17 cellular contexts compared by ENCODE assay signal in genomic region chrX:7891928-7892327, GRCh38. TPM values are rescaled to one million over a fixed set of nuclear protein-coding genes. Genes with fewer than 3 reads are reported as not detected.
"Had no signal": no experiment of that assay in that cellular context is flagged by ENCODE, and none has a peak within 500 bp of the region (broad histone marks: within the 10 kb centered on the region; RNA-seq: fewer than 3 reads in every experiment).

No MANE protein-coding gene starts in this region.

- H3K4me3 ChIP-seq: esophagus muscularis mucosa, lung, ovary, psoas muscle, smooth muscle cell, stomach, upper lobe of left lung had no signal

- ATAC-seq: activated CD4-positive, alpha-beta T cell treated with anti-CD3 and anti-CD28 coated beads for 36 hours; natural killer cell; psoas muscle; sciatic nerve; WTC11 had no signal

- DNase-seq: activated CD4-positive, alpha-beta memory T cell treated with anti-CD3 and anti-CD28 coated beads for 36 hours; activated CD4-positive, alpha-beta T cell treated with anti-CD3 and anti-CD28 coated beads for 36 hours; activated T-cell treated with anti-CD3 and anti-CD28 coated beads for 4 hours; cortex of kidney; effector CD8-positive, alpha-beta T cell; natural killer cell; psoas muscle; stimulated activated CD4-positive, alpha-beta T cell treated with anti-CD3 and anti-CD28 coated beads, Interleukin-4, amount 100 ng/mL, for 1 hour; stomach; upper lobe of left lung had no signal

RNA-seq across cellular contexts. Expression of gene VCX, which starts 49.0 kb away (rescaled TPM):
- total RNA-seq: activated CD4-positive, alpha-beta memory T cell treated with anti-CD3 and anti-CD28 coated beads for 36 hours; activated CD4-positive, alpha-beta T cell treated with anti-CD3 and anti-CD28 coated beads for 36 hours; esophagus muscularis mucosa; lung; natural killer cell; ovary; psoas muscle; sciatic nerve; smooth muscle cell; stomach; temporal lobe; upper lobe of left lung had no signal
